1 cellular context compared by ENCODE assay signal in the genomic region with DNA sequence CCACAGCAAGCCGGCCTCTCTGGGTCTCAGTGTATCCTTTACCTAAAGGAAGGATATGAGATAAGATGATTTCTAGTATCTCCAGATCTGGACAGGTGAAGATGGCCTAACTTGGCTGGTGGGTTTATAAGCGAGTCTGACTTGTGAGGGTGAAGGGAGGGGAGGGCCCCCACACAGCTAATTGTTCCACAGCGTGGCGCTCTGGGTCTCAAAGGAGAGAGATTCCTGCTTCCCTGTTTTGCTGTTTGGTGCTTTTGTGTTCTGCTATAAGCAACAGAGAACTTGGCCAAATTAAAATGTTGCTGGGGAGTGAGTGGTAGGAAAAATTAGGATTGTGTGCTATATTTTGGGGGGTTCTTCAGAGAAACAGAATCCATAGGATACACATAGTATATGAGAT.
TF ChIP-seq lines count a peak whose summit lies in the region.

No MANE protein-coding gene starts in this region.

TF ChIP-seq in H1, 55 proteins besides CTCF, POLR2A, EP300 and RAD21:
- no peak for TF ChIP-seq SIX5 (IDR thresholded peaks at IDR 0.05; ENCODE audit: low read depth, low read length)
- TF ChIP-seq ZNF274 (IDR thresholded peaks at IDR 0.05; ENCODE audit: borderline replicate concordance, extremely low read depth, low read length), result no peak
- TF ChIP-seq, protein P1, sequence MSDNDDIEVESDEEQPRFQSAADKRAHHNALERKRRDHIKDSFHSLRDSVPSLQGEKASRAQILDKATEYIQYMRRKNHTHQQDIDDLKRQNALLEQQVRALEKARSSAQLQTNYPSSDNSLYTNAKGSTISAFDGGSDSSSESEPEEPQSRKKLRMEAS (IDR thresholded peaks at IDR 0.05), result no peak
- no peak for TF ChIP-seq GABPA (IDR thresholded peaks at IDR 0.05; ENCODE audit: borderline replicate concordance, insufficient read depth, low read length)
- TF ChIP-seq KDM5A (IDR thresholded peaks at IDR 0.05; ENCODE audit: low read length), result no peak
- no peak for TF ChIP-seq JUND (IDR thresholded peaks at IDR 0.05; ENCODE audit: low read length)
- no peak for TF ChIP-seq HDAC6 (IDR thresholded peaks at IDR 0.05; ENCODE audit: low read depth, low read length)
TF ChIP-seq in H1: peak in this region for 0.
